9 cellular contexts compared by ENCODE assay signal in the genomic region with DNA sequence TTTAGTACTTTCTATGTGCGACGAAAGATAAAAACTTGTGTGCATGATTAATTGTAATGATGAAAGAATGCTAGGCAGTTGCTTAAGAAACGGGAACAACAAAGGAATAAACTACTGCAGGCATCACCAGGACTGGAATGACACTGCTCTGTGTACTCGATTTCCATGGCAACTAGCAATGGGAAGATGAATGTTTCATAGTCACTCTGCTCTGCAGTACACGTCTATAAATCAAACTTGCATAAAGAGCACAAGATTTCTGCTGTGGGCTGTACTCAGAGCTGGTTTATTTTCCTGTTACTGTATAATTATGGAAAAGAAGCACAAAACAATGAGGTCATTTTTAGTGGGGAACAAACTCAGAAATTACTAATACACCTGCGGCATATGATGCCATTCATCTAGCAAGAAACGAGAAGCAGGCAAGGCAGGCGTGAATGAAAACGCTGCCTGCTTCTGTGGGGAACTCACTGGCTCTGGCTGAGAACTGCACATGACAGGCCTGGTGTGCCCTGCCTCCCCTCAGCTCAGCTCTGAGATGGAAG. TPM values are rescaled to one million over a fixed set of nuclear protein-coding genes. Genes with fewer than 3 reads are reported as not detected.
DNase-seq lines count a peak whose midpoint lies in the region; FAIRE-seq and TF ChIP-seq lines count a peak whose summit lies in the region.
"Had no signal": no experiment of that assay in that cellular context is flagged by ENCODE, and none has a peak within 500 bp of the region (broad histone marks: within the 10 kb centered on the region; RNA-seq: fewer than 3 reads in every experiment).

No MANE protein-coding gene starts in this region.

- H3K9me3 ChIP-seq in Peyer's patch: no peaks in the 10 kb centered on the region

- TF ChIP-seq POLR2A in Peyer's patch (IDR thresholded peaks at IDR 0.05): no peak

- no peak overlapping the region for H3K4me3 ChIP-seq in fibroblast of the aortic adventitia (ENCODE audit: low read depth, low read length)
- no peak overlapping the region for H3K4me3 ChIP-seq in rectal smooth muscle tissue (ENCODE audit: low read length)
- no peak overlapping the region for H3K4me3 ChIP-seq in Peyer's patch

- peak overlapping the region; percentile 79 for H3K27ac ChIP-seq in rectal smooth muscle tissue (ENCODE audit: low read depth, low read length)
- peak overlapping the region in 1 of 4 donors; percentile 61 for H3K27ac ChIP-seq in Peyer's patch

- no peak overlapping the region for H3K9ac ChIP-seq in rectal smooth muscle tissue (ENCODE audit: low read length)

- FAIRE-seq in RCC 7860 (lab: Jason Lieb, UNC): no peak

- TF ChIP-seq CTCF in fibroblast of the aortic adventitia (IDR thresholded peaks at IDR 0.05; ENCODE audit: insufficient read depth, low read length): no peak
- no peak for TF ChIP-seq CTCF in Peyer's patch (IDR thresholded peaks at IDR 0.05)

- DNase-seq in GM04504 (ENCODE audit: low read depth): peak; percentile 98
- DNase-seq in RCC 7860 (ENCODE audit: low spot score): peak; percentile 46
- peak; percentile 93 for DNase-seq in fibroblast of the aortic adventitia (ENCODE audit: low read depth)
- DNase-seq in DMS 273 treated with DMSO at 0.1 percent for 48 hours (lab: John Stamatoyannopoulos, UW): no peak
- DNase-seq in D341Med (ENCODE audit: low spot score): no peak
- DNase-seq in SKM-1 treated with dmso at 0.1 percent for 144 hours (lab: John Stamatoyannopoulos, UW; ENCODE audit: unreplicated experiment): no peak
- DNase-seq in Peyer's patch: no peak
- DNase-seq: natural killer cell had no signal

- H3K36me3 ChIP-seq in rectal smooth muscle tissue (ENCODE audit: control insufficient read depth, insufficient read depth, low read length): no peaks in the 10 kb centered on the region
- no peaks in the 10 kb centered on the region for H3K36me3 ChIP-seq in Peyer's patch

- H3K4me1 ChIP-seq in rectal smooth muscle tissue (ENCODE audit: control insufficient read depth, insufficient read depth, low read length): peaks cover 26% of the 10 kb centered on the region
- H3K4me1 ChIP-seq in Peyer's patch: peaks cover 0 to 17% (median 4%) of the 10 kb centered on the region in 4 donors

- H3K27me3 ChIP-seq in rectal smooth muscle tissue (ENCODE audit: control insufficient read depth, insufficient read depth, low read length) (no peaks in the 10 kb centered on the region), Peyer's patch (no peaks in the 10 kb centered on the region)

RNA-seq across cellular contexts. Expression of gene EFCAB11, which starts 41.8 kb away (rescaled TPM):
- 3.2 and 11.1 TPM in 2 replicates for total RNA-seq in fibroblast of the aortic adventitia (ENCODE audit: low replicate concordance)
- total RNA-seq in Peyer's patch: 10 to 100 TPM in 1 of 4 donors, 1 to 10 TPM in 3; 3.3 to 15.6 (median 6.9) TPM

RNA-seq across cellular contexts. Expression of gene TDP1, which starts 43.0 kb away (rescaled TPM):
- 6.1 and 28.7 TPM in 2 replicates for total RNA-seq in fibroblast of the aortic adventitia (ENCODE audit: low replicate concordance)
- total RNA-seq in Peyer's patch: 10 to 100 TPM in 3 of 4 donors, 1 to 10 TPM in 1; 9.5 to 44.6 (median 15.5) TPM

Comparison
In these comparisons a context has a peak if more than half of its experiments do, and no peak if none do; other contexts are left out.
1. DNase-seq: peak in GM04504 (single experiment), RCC 7860 (single experiment) and fibroblast of the aortic adventitia (single experiment); none in DMS 273 treated with DMSO at 0.1 percent for 48 hours (single experiment), D341Med (single experiment), SKM-1 treated with dmso at 0.1 percent for 144 hours (single experiment) and Peyer's patch (0 of 3).